In the genomic region with DNA sequence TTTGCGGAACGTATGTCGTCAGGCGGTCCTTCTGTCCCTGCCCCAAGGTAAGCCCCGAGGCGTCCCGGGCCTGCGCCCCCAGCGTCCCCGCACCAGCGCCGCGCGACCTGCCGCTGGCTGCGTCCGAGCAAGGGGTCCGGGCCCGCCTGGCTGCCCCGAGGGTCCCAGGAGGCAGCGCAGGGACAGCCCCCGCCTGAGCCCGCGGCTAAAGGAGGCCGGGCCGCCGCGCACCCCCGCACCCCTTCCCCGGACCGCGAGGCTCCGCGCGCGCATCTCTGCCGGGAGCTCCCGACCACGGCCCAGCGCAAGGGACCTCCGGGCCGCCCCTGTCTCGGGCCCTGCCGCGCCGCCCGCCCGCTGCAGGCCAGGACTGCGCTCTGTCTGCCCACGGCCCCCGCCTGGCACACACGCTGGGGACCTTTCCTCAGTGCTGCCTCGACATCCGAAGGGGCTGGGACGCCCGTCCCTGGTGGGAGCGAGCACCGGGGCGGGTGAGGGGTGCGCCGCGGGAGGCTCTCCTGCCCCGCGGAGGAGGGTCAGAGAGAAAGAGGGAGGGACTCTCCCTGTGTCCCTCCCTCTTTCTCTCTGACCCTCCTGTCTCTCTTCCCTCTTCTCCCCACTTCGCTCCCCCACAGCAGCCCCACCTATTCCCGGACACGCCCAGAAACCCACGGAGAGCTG, we compare ENCODE assay signal across 9 cellular contexts. TPM values are rescaled to one million over a fixed set of nuclear protein-coding genes. Genes with fewer than 3 reads are reported as not detected.
A peak's percentile ranks its signal among the peaks of the same experiment; 100 is the strongest.
DNase-seq lines count a peak whose midpoint lies in the region; ATAC-seq lines count a peak whose summit lies in the region.
"Had no signal": no experiment of that assay in that cellular context is flagged by ENCODE, and none has a peak within 500 bp of the region (broad histone marks: within the 10 kb centered on the region; RNA-seq: fewer than 3 reads in every experiment).

No MANE protein-coding gene starts in this region.

- H3K27me3 Mint-ChIP-seq in activated CD8-positive, alpha-beta T cell treated with anti-CD3 and anti-CD28 coated beads, Interleukin-2, amount 10 ng/mL, durations not matched to agents 7 days and 5 days (ENCODE audit: low read depth): peaks cover 11% of the 10 kb centered on the region

- intact Hi-C loops in left cardiac atrium (cut with DNase I): no loop called here

- H3K9me3 Mint-ChIP-seq in activated CD8-positive, alpha-beta T cell treated with anti-CD3 and anti-CD28 coated beads, Interleukin-2, amount 10 ng/mL, durations not matched to agents 7 days and 5 days (ENCODE audit: insufficient read depth): no peaks in the 10 kb centered on the region

- H3K27me3 ChIP-seq in rectal smooth muscle tissue (ENCODE audit: control insufficient read depth, insufficient read depth, low read length): peaks cover 4% of the 10 kb centered on the region

- H3K27ac Mint-ChIP-seq in activated CD8-positive, alpha-beta T cell treated with anti-CD3 and anti-CD28 coated beads, Interleukin-2, amount 10 ng/mL, durations not matched to agents 7 days and 5 days: no peak overlapping the region

- no peak overlapping the region for H3K27ac ChIP-seq in rectal smooth muscle tissue (ENCODE audit: low read depth, low read length)
- H3K27ac ChIP-seq: SJSA1 had no signal

- H3K4me3 Mint-ChIP-seq in activated CD8-positive, alpha-beta T cell treated with anti-CD3 and anti-CD28 coated beads, Interleukin-2, amount 10 ng/mL, durations not matched to agents 7 days and 5 days: no peak overlapping the region

- no peaks in the 10 kb centered on the region for H3K9me3 ChIP-seq in ES-I3 (ENCODE audit: control insufficient read depth, insufficient read depth, low read length)

- no peak for DNase-seq in activated CD8-positive, alpha-beta T cell treated with anti-CD3 and anti-CD28 coated beads, Interleukin-2, amount 10 ng/mL, durations not matched to agents 7 days and 5 days
- no peak for DNase-seq in left cardiac atrium
- no peak for DNase-seq in stimulated activated CD4-positive, alpha-beta T cell treated with anti-CD3 and anti-CD28 coated beads, Interleukin-2, amount 100 ng/mL, for 48 hours
- no peak for DNase-seq in NOMO-1 treated with dmso at 0.1 percent for 144 hours (lab: John Stamatoyannopoulos, UW; ENCODE audit: unreplicated experiment)

- H3K4me1 Mint-ChIP-seq in activated CD8-positive, alpha-beta T cell treated with anti-CD3 and anti-CD28 coated beads, Interleukin-2, amount 10 ng/mL, durations not matched to agents 7 days and 5 days (ENCODE audit: low read depth): peaks cover 2% of the 10 kb centered on the region

- H3K4me1 ChIP-seq in ES-I3 (ENCODE audit: insufficient read depth, low read length) (no peaks in the 10 kb centered on the region; the same call in 1 of the 2 replicates), rectal smooth muscle tissue (ENCODE audit: control insufficient read depth, insufficient read depth, low read length) (no peaks in the 10 kb centered on the region)

- ATAC-seq in activated CD8-positive, alpha-beta T cell treated with anti-CD3 and anti-CD28 coated beads, Interleukin-2, amount 10 ng/mL, durations not matched to agents 7 days and 5 days: peak; percentile 11
- ATAC-seq in left cardiac atrium: peak; percentile 60 to 67
- no peak for ATAC-seq in GM18858 (IDR thresholded peaks at IDR 0.05; ENCODE audit: unreplicated experiment)
- ATAC-seq in HG03457 (IDR thresholded peaks at IDR 0.05; ENCODE audit: unreplicated experiment): no peak

- CTCF ChIA-PET in activated CD8-positive, alpha-beta T cell treated with anti-CD3 and anti-CD28 coated beads, Interleukin-2, amount 10 ng/mL, durations not matched to agents 7 days and 5 days (lab: Charles Lee): no interaction called here

- peaks cover 8% of the 10 kb centered on the region for H3K36me3 Mint-ChIP-seq in activated CD8-positive, alpha-beta T cell treated with anti-CD3 and anti-CD28 coated beads, Interleukin-2, amount 10 ng/mL, durations not matched to agents 7 days and 5 days (ENCODE audit: low read depth)

- POLR2A ChIA-PET in activated CD8-positive, alpha-beta T cell treated with anti-CD3 and anti-CD28 coated beads, Interleukin-2, amount 10 ng/mL, durations not matched to agents 7 days and 5 days (lab: Charles Lee): no interaction called here

- H3K4me3 ChIP-seq in rectal smooth muscle tissue (ENCODE audit: low read length): peak overlapping the region; percentile 32
- H3K4me3 ChIP-seq: SJSA1 had no signal

- H3K36me3 ChIP-seq in ES-I3 (ENCODE audit: insufficient read depth, low read length) (peaks cover 3% of the 10 kb centered on the region; the same call in 1 of the 2 replicates), rectal smooth muscle tissue (ENCODE audit: control insufficient read depth, insufficient read depth, low read length) (no peaks in the 10 kb centered on the region)

- H3K9ac ChIP-seq in ES-I3 (ENCODE audit: low read depth, low read length): peak overlapping the region; percentile 70
- H3K9ac ChIP-seq in rectal smooth muscle tissue (ENCODE audit: low read length): no peak overlapping the region

RNA-seq across cellular contexts. Expression of a gene that starts 25.0 kb away (rescaled TPM):
- under 1 TPM in 1 of 2 experiments, not detected in 1; 0.08 TPM for total RNA-seq in activated CD8-positive, alpha-beta T cell treated with anti-CD3 and anti-CD28 coated beads, Interleukin-2, amount 10 ng/mL, durations not matched to agents 7 days and 5 days
- total RNA-seq in left cardiac atrium: not detected
- total RNA-seq: SJSA1 had no signal

Comparison
In these comparisons a context has a peak if more than half of its experiments do, and no peak if none do; other contexts are left out.
1. ATAC-seq: peak in activated CD8-positive, alpha-beta T cell treated with anti-CD3 and anti-CD28 coated beads, Interleukin-2, amount 10 ng/mL, durations not matched to agents 7 days and 5 days (single experiment) and left cardiac atrium (2 of 2); none in GM18858 (single experiment) and HG03457 (single experiment).